ENCODE assay signal across 1 cellular context in genomic region chr9:35725362-35725761, GRCh38.
TF ChIP-seq lines count a peak whose summit lies in the region.

No MANE protein-coding gene starts in this region.

TF ChIP-seq in WTC11, 78 proteins besides CTCF, POLR2A, EP300 and RAD21:
- TF ChIP-seq JAZF1 (CRISPR knock-in tag; IDR thresholded peaks at IDR 0.05) (no peak), ZNF281 (CRISPR knock-in tag; IDR thresholded peaks at IDR 0.05) (no peak), ZMAT4 (CRISPR knock-in tag; IDR thresholded peaks at IDR 0.05) (no peak), JUN (CRISPR knock-in tag; IDR thresholded peaks at IDR 0.05) (no peak), TCF7 (CRISPR knock-in tag; IDR thresholded peaks at IDR 0.05; ENCODE audit: low read depth) (no peak), SP1 (CRISPR knock-in tag; conservative IDR thresholded peaks at IDR 0.05) (no peak)
